Comparison of ENCODE assay signal across 24 cellular contexts in the genomic region with DNA sequence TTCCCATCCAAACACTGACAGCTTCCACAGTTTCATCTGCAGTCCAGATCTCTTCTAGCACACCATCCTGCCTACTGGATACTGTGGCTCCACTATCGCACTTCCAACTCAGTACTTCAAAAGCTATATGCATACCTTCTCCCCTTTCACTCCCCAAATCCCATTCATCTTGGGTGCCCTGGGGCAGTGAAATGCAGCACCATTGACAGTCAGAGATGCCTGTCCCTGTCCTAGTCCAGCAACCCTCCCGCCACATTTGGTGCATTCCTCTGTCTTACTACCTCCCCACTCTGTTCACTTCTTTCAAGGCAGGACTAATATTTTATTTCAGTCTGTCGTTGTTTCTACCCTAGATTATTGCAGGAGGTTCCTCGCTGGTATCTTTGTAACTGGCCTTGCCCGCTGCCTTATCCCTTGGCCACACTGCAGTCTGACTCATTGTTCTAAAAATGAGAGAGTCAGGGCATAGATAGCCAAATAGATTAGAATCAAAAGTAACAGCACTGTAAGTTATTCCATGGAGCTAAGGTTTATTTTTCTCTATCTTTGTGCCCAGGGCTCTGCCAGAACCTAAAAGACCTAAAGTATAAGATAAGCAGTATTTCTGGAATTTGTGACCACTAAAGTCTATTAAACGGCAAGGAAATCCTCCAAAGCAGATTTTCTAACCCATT.
DNase-seq lines count a peak whose midpoint lies in the region; ATAC-seq and TF ChIP-seq lines count a peak whose summit lies in the region.
"Had no signal": no experiment of that assay in that cellular context is flagged by ENCODE, and none has a peak within 500 bp of the region (broad histone marks: within the 10 kb centered on the region; RNA-seq: fewer than 3 reads in every experiment).

No MANE protein-coding gene starts in this region.

- peaks cover 2% of the 10 kb centered on the region; the same call in 2 of the 3 replicates for H3K4me1 Mint-ChIP-seq in GM23338
- no peaks in the 10 kb centered on the region for H3K4me1 Mint-ChIP-seq in nephron progenitor cell
- H3K4me1 Mint-ChIP-seq: activated B cell treated with CpG ODN at 0.5 μM for 24 hours; activated naive CD8-positive, alpha-beta T cell treated with anti-CD3 and anti-CD28 coated beads, Interleukin-2, amount 50 U/mL, for 24 hours; naive B cell had no signal

- H3K4me3 Mint-ChIP-seq in GM23338 (no peak overlapping the region), nephron progenitor cell (no peak overlapping the region)
- H3K4me3 Mint-ChIP-seq: activated B cell treated with CpG ODN at 0.5 μM for 24 hours; activated naive CD8-positive, alpha-beta T cell treated with anti-CD3 and anti-CD28 coated beads, Interleukin-2, amount 50 U/mL, for 24 hours; naive B cell had no signal

- no peak overlapping the region for H3K27ac Mint-ChIP-seq in GM23338
- H3K27ac Mint-ChIP-seq in nephron progenitor cell: no peak overlapping the region
- H3K27ac Mint-ChIP-seq: activated B cell treated with CpG ODN at 0.5 μM for 24 hours; activated naive CD8-positive, alpha-beta T cell treated with anti-CD3 and anti-CD28 coated beads, Interleukin-2, amount 50 U/mL, for 24 hours; naive B cell had no signal

- no peaks in the 10 kb centered on the region; the same call in 1 of the 2 replicates for H3K4me1 ChIP-seq in GM23338 (ENCODE audit: insufficient read depth)
- H3K4me1 ChIP-seq: A549, colonic mucosa, esophagus squamous epithelium, gastroesophageal sphincter, stomach, tibial nerve had no signal

- H3K79me2 ChIP-seq in GM23338 (replicated peaks; ENCODE audit: insufficient read depth): no peaks in the 10 kb centered on the region

- H3K27ac ChIP-seq in GM23338 (ENCODE audit: low read depth): no peak overlapping the region
- H3K27ac ChIP-seq: A549, colonic mucosa, esophagus squamous epithelium, gastroesophageal sphincter, stomach, tibial nerve had no signal

- no peaks in the 10 kb centered on the region for H4K20me1 ChIP-seq in GM23338 (replicated peaks; ENCODE audit: insufficient read depth)

- H3K4me2 ChIP-seq in GM23338: no peak overlapping the region
- H3K4me2 ChIP-seq: A549 had no signal

- H3K9me2 ChIP-seq in GM23338 (ENCODE audit: insufficient read depth): no peaks in the 10 kb centered on the region

- H3K36me3 ChIP-seq in GM23338 (ENCODE audit: insufficient read depth): no peaks in the 10 kb centered on the region
- H3K36me3 ChIP-seq: colonic mucosa, esophagus squamous epithelium, gastroesophageal sphincter, stomach, tibial nerve had no signal

- H3K27me3 Mint-ChIP-seq in GM23338 (ENCODE audit: insufficient read depth, low read depth, poor library complexity) (no peaks in the 10 kb centered on the region), nephron progenitor cell (ENCODE audit: low read depth, poor library complexity) (no peaks in the 10 kb centered on the region)
- H3K27me3 Mint-ChIP-seq: activated B cell treated with CpG ODN at 0.5 μM for 24 hours; activated naive CD8-positive, alpha-beta T cell treated with anti-CD3 and anti-CD28 coated beads, Interleukin-2, amount 50 U/mL, for 24 hours had no signal

- intact Hi-C loops in left cardiac atrium (cut with DNase I): no loop called here

- H3K27me3 ChIP-seq in GM23338 (ENCODE audit: insufficient read depth): no peaks in the 10 kb centered on the region
- H3K27me3 ChIP-seq: colonic mucosa, esophagus squamous epithelium, gastroesophageal sphincter, stomach, tibial nerve had no signal

- TF ChIP-seq CTCF in GM23338 (conservative IDR thresholded peaks at IDR 0.05; ENCODE audit: low read depth in 2 of 2) (no peak), nephron progenitor cell (IDR thresholded peaks at IDR 0.05) (no peak)

- H3F3A ChIP-seq in GM23338 (replicated peaks; ENCODE audit: low read depth): no peaks in the 10 kb centered on the region

- no peaks in the 10 kb centered on the region for H3K36me3 Mint-ChIP-seq in GM23338 (ENCODE audit: low read depth)
- no peaks in the 10 kb centered on the region for H3K36me3 Mint-ChIP-seq in nephron progenitor cell (ENCODE audit: low read depth)
- H3K36me3 Mint-ChIP-seq: naive B cell had no signal

- DNase-seq in A172 (ENCODE audit: low spot score) (peak; percentile 51), GM23338 (ENCODE audit: low spot score) (peak; percentile 24), left cardiac atrium (no peak), nephron progenitor cell (no peak), ureter (ENCODE audit: low spot score) (no peak), NCI-H2196 treated with DMSO at 0.1 percent for 48 hours (lab: John Stamatoyannopoulos, UW; ENCODE audit: unreplicated experiment) (no peak)
- no peak for DNase-seq in NK-92 treated with Interleukin-12 subunit alpha and Interleukin-12 subunit beta, amount 100 ng/mL, for 24 hours (lab: John Stamatoyannopoulos, UW)
- DNase-seq: activated B cell treated with CpG ODN at 0.5 μM for 24 hours; activated CD4-positive, alpha-beta T cell treated with anti-CD3 and anti-CD28 coated beads, Interleukin-2, amount 50 U/mL, for 48 hours; activated naive CD8-positive, alpha-beta T cell treated with anti-CD3 and anti-CD28 coated beads, Interleukin-2, amount 50 U/mL, for 24 hours; colonic mucosa; esophagus squamous epithelium; KG1; mesenchymal stem cell; naive B cell; NCI-H1694; NCI-H2227 treated with DMSO at 0.1 percent for 48 hours; occipital lobe; stomach had no signal

- H3K9me3 Mint-ChIP-seq in GM23338: no peaks in the 10 kb centered on the region
- H3K9me3 Mint-ChIP-seq in nephron progenitor cell: no peaks in the 10 kb centered on the region
- H3K9me3 Mint-ChIP-seq: activated B cell treated with CpG ODN at 0.5 μM for 24 hours had no signal

- H3K4me3 ChIP-seq in GM23338: no peak overlapping the region
- H3K4me3 ChIP-seq: A549, colonic mucosa, esophagus squamous epithelium, gastroesophageal sphincter, stomach, tibial nerve had no signal

- no peak overlapping the region for H2AFZ ChIP-seq in GM23338

- peak; percentile 47 for ATAC-seq in GM23338
- peak; percentile 98 for ATAC-seq in SK-N-SH treated with all-trans-retinoic acid at 6 μM for 48 hours
- ATAC-seq in left cardiac atrium: peak; percentile 63 to 73
- ATAC-seq: A549; activated naive CD8-positive, alpha-beta T cell treated with anti-CD3 and anti-CD28 coated beads, Interleukin-2, amount 50 U/mL, for 24 hours; gastroesophageal sphincter; HCT116 had no signal

TF ChIP-seq in GM23338, 12 proteins besides CTCF, POLR2A, EP300 and RAD21 (continues in another document):
- TF ChIP-seq ZNF331 (CRISPR knock-in tag; IDR thresholded peaks at IDR 0.05; ENCODE audit: low read depth): no peak
- no peak for TF ChIP-seq NANOG (IDR thresholded peaks at IDR 0.05; ENCODE audit: borderline replicate concordance)
- no peak for TF ChIP-seq POLR2AphosphoS5 (IDR thresholded peaks at IDR 0.05; ENCODE audit: low read depth)
- TF ChIP-seq CREB1 (CRISPR knock-in tag; IDR thresholded peaks at IDR 0.05; ENCODE audit: low read depth): no peak
- TF ChIP-seq STAT1 (IDR thresholded peaks at IDR 0.05; ENCODE audit: unreplicated experiment): no peak
- no peak for TF ChIP-seq EZH2phosphoT487 (IDR thresholded peaks at IDR 0.05; ENCODE audit: unreplicated experiment)

TF ChIP-seq in SK-N-SH treated with all-trans-retinoic acid at 6 μM for 48 hours, 23 proteins besides CTCF, POLR2A, EP300 and RAD21:
- TF ChIP-seq ZNF8 (CRISPR knock-in tag; IDR thresholded peaks at IDR 0.05) (no peak), ZFP3 (CRISPR knock-in tag; IDR thresholded peaks at IDR 0.05) (no peak), RARB (CRISPR knock-in tag; IDR thresholded peaks at IDR 0.05) (no peak)
- TF ChIP-seq, protein P1, sequence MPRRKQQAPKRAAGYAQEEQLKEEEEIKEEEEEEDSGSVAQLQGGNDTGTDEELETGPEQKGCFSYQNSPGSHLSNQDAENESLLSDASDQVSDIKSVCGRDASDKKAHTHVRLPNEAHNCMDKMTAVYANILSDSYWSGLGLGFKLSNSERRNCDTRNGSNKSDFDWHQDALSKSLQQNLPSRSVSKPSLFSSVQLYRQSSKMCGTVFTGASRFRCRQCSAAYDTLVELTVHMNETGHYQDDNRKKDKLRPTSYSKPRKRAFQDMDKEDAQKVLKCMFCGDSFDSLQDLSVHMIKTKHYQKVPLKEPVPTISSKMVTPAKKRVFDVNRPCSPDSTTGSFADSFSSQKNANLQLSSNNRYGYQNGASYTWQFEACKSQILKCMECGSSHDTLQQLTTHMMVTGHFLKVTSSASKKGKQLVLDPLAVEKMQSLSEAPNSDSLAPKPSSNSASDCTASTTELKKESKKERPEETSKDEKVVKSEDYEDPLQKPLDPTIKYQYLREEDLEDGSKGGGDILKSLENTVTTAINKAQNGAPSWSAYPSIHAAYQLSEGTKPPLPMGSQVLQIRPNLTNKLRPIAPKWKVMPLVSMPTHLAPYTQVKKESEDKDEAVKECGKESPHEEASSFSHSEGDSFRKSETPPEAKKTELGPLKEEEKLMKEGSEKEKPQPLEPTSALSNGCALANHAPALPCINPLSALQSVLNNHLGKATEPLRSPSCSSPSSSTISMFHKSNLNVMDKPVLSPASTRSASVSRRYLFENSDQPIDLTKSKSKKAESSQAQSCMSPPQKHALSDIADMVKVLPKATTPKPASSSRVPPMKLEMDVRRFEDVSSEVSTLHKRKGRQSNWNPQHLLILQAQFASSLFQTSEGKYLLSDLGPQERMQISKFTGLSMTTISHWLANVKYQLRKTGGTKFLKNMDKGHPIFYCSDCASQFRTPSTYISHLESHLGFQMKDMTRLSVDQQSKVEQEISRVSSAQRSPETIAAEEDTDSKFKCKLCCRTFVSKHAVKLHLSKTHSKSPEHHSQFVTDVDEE (CRISPR knock-in tag; IDR thresholded peaks at IDR 0.05): no peak

Comparison
In these comparisons a context has a peak if more than half of its experiments do, and no peak if none do; other contexts are left out.
1. DNase-seq: peak in A172 (single experiment) and GM23338 (single experiment); none in left cardiac atrium (single experiment), NK-92 treated with Interleukin-12 subunit alpha and Interleukin-12 subunit beta, amount 100 ng/mL, for 24 hours (single experiment), nephron progenitor cell (single experiment), ureter (single experiment) and NCI-H2196 treated with DMSO at 0.1 percent for 48 hours (single experiment).
2. ATAC-seq: peak in every context shown above with its lines; median percentile 98 in SK-N-SH treated with all-trans-retinoic acid at 6 μM for 48 hours; 68 in left cardiac atrium; 47 in GM23338.